Comparison of ENCODE assay signal across 8 cellular contexts in the genomic region with DNA sequence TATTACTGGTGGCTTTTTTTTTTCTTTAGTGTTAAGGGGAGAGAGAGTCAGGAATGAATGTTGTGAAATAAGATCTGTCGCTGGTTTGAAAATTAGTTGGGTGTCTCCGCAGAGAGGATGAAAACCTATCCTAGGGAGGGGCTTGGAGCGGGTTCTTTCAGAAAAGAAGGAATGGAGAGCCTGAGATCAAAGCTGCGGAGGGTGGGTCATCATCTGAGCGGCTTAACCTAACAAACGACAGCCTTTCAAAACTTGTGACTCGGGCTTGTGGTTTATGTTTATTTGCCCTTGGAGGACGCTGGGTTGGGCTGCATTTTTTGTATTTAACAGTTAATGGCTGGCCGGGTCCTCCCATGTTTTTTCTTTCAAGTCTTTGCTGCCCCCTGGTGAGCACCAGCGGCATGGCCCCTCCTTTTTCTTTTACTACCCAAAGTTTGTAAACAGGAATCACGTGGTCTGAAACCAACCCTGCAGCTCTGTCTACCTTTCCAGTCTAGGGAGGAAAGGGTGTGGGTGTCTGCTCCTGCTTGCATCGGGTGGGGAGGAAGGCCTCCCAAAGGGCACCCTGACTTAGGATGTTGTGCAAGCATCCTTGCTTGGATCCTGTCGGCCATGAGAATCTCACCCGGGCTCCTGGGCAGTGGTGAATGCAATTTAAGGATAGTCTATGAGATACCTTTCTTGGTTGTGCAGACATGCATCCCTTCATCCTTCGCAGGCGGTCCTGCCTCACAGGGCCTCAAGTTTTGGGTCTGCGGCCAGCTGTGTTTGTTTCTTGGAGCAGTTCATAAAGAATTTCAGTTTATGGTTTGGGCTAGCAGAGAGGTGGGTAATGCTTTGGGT. TPM values are rescaled to one million over a fixed set of nuclear protein-coding genes. Genes with fewer than 3 reads are reported as not detected.
DNase-seq lines count a peak whose midpoint lies in the region; ATAC-seq, FAIRE-seq and TF ChIP-seq lines count a peak whose summit lies in the region.

No MANE protein-coding gene starts in this region.

- no peaks in the 10 kb centered on the region for H3K27me3 Mint-ChIP-seq in activated naive CD4-positive, alpha-beta T cell treated with anti-CD3 and anti-CD28 coated beads, Interleukin-2, amount 50 U/mL, for 24 hours

- peaks cover 32% of the 10 kb centered on the region for H3K36me3 Mint-ChIP-seq in activated naive CD4-positive, alpha-beta T cell treated with anti-CD3 and anti-CD28 coated beads, Interleukin-2, amount 50 U/mL, for 24 hours

- no peaks in the 10 kb centered on the region for H3K9me3 Mint-ChIP-seq in activated naive CD4-positive, alpha-beta T cell treated with anti-CD3 and anti-CD28 coated beads, Interleukin-2, amount 50 U/mL, for 24 hours

- ATAC-seq in GM18907 (IDR thresholded peaks at IDR 0.05; ENCODE audit: unreplicated experiment) (peak; percentile 25), SK-N-SH treated with all-trans-retinoic acid at 6 μM for 48 hours (peak; percentile 21)

- FAIRE-seq in A204.1 (lab: Jason Lieb, UNC) = peak; percentile 83

- peak overlapping the region; percentile 95 for H3K27ac Mint-ChIP-seq in activated naive CD4-positive, alpha-beta T cell treated with anti-CD3 and anti-CD28 coated beads, Interleukin-2, amount 50 U/mL, for 24 hours

- H3K4me1 Mint-ChIP-seq in activated naive CD4-positive, alpha-beta T cell treated with anti-CD3 and anti-CD28 coated beads, Interleukin-2, amount 50 U/mL, for 24 hours = peaks cover 72% of the 10 kb centered on the region

- H3K4me3 Mint-ChIP-seq in activated naive CD4-positive, alpha-beta T cell treated with anti-CD3 and anti-CD28 coated beads, Interleukin-2, amount 50 U/mL, for 24 hours = peak overlapping the region; percentile 95

- DNase-seq in NCI-H1105 treated with DMSO at 0.1 percent for 48 hours (lab: John Stamatoyannopoulos, UW) (peak; percentile 94), glomerular endothelial cell (ENCODE audit: extremely low read depth, low read depth, low spot score) (peak; percentile 66), nucleus accumbens (lab: John Stamatoyannopoulos, UW) (peak in 53 of 56 donors; percentile 25 to 95 (median 81)), superior temporal gyrus (ENCODE audit: extremely low spot score) (peak; percentile 98)

TF ChIP-seq in SK-N-SH treated with all-trans-retinoic acid at 6 μM for 48 hours, 23 proteins besides CTCF, POLR2A, EP300 and RAD21:
- no peak for TF ChIP-seq ZNF70 (CRISPR knock-in tag; IDR thresholded peaks at IDR 0.05)
- TF ChIP-seq, protein P1, sequence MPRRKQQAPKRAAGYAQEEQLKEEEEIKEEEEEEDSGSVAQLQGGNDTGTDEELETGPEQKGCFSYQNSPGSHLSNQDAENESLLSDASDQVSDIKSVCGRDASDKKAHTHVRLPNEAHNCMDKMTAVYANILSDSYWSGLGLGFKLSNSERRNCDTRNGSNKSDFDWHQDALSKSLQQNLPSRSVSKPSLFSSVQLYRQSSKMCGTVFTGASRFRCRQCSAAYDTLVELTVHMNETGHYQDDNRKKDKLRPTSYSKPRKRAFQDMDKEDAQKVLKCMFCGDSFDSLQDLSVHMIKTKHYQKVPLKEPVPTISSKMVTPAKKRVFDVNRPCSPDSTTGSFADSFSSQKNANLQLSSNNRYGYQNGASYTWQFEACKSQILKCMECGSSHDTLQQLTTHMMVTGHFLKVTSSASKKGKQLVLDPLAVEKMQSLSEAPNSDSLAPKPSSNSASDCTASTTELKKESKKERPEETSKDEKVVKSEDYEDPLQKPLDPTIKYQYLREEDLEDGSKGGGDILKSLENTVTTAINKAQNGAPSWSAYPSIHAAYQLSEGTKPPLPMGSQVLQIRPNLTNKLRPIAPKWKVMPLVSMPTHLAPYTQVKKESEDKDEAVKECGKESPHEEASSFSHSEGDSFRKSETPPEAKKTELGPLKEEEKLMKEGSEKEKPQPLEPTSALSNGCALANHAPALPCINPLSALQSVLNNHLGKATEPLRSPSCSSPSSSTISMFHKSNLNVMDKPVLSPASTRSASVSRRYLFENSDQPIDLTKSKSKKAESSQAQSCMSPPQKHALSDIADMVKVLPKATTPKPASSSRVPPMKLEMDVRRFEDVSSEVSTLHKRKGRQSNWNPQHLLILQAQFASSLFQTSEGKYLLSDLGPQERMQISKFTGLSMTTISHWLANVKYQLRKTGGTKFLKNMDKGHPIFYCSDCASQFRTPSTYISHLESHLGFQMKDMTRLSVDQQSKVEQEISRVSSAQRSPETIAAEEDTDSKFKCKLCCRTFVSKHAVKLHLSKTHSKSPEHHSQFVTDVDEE (CRISPR knock-in tag; IDR thresholded peaks at IDR 0.05) = no peak
- TF ChIP-seq ESRRG (CRISPR knock-in tag; IDR thresholded peaks at IDR 0.05) = no peak
- no peak for TF ChIP-seq ZFP30 (CRISPR knock-in tag; IDR thresholded peaks at IDR 0.05)
- no peak for TF ChIP-seq TOX (CRISPR knock-in tag; IDR thresholded peaks at IDR 0.05; ENCODE audit: borderline replicate concordance)
- TF ChIP-seq POU6F1 (CRISPR knock-in tag; IDR thresholded peaks at IDR 0.05; ENCODE audit: borderline replicate concordance, low read depth) = no peak
- TF ChIP-seq ARNTL (CRISPR knock-in tag; IDR thresholded peaks at IDR 0.05; ENCODE audit: borderline replicate concordance, low read depth) = no peak
- no peak for TF ChIP-seq ZNF565 (CRISPR knock-in tag; conservative IDR thresholded peaks at IDR 0.05; ENCODE audit: low read depth)
- TF ChIP-seq TCF4 (CRISPR knock-in tag; IDR thresholded peaks at IDR 0.05; ENCODE audit: borderline replicate concordance) = no peak
- TF ChIP-seq GLIS3 (CRISPR knock-in tag; IDR thresholded peaks at IDR 0.05) = no peak
- no peak for TF ChIP-seq ZNF8 (CRISPR knock-in tag; IDR thresholded peaks at IDR 0.05)
- TF ChIP-seq PATZ1 (CRISPR knock-in tag; IDR thresholded peaks at IDR 0.05; ENCODE audit: borderline replicate concordance) = no peak
- TF ChIP-seq SNAI2 (CRISPR knock-in tag; IDR thresholded peaks at IDR 0.05) = no peak
- TF ChIP-seq, protein P2, sequence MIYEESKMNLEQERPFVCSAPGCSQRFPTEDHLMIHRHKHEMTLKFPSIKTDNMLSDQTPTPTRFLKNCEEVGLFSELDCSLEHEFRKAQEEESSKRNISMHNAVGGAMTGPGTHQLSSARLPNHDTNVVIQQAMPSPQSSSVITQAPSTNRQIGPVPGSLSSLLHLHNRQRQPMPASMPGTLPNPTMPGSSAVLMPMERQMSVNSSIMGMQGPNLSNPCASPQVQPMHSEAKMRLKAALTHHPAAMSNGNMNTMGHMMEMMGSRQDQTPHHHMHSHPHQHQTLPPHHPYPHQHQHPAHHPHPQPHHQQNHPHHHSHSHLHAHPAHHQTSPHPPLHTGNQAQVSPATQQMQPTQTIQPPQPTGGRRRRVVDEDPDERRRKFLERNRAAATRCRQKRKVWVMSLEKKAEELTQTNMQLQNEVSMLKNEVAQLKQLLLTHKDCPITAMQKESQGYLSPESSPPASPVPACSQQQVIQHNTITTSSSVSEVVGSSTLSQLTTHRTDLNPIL (CRISPR knock-in tag; IDR thresholded peaks at IDR 0.05; ENCODE audit: low read depth) = no peak
- TF ChIP-seq OSR1 (CRISPR knock-in tag; IDR thresholded peaks at IDR 0.05) = no peak
- no peak for TF ChIP-seq ISL1 (CRISPR knock-in tag; IDR thresholded peaks at IDR 0.05)
- TF ChIP-seq ZC3H10 (CRISPR knock-in tag; IDR thresholded peaks at IDR 0.05) = no peak

RNA-seq across cellular contexts. Expression of gene PIM1, which starts 2.2 kb away (rescaled TPM):
- 3.6 and 10.6 TPM in 2 replicates for total RNA-seq in glomerular endothelial cell

Comparison
In these comparisons a context has a peak if more than half of its experiments do, and no peak if none do; other contexts are left out.
1. Peak in every context shown above with its lines: DNase-seq and ATAC-seq.